In the genomic region with DNA sequence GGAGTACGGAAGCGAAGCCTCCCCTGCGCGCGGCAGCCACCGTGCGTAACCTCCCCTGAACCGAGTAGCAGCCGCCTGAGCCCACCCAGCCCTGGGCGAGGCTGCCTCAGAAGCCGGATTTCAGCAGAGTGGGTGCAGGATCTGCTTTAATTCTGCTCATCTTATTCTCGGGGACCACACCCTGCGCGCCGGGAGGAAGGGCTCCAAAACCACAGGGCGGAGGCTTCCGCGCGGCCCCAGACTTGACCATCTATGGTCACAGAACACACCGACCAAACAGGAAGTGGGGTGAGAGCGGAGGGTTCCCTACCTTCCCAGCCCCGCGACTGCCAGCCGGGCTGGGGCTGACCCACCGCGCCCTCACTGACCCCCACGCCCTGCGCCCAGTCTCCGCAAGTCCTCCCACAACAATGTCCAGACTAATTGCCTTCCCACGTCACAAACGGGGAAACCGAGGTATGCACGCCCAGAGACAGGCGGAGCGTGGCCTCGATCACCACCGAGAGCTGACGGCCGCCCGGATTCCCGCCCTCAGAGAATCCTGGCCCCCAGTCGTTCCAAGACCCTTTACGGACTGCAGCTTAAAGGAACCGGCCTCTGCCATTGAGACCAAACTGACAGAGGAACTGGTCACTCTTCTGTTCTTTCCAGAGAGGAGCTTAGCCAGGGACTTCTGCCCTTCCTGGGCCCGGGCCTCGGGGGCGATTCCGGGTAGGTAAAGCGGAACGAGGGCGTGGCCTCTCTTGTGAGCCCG, we compare ENCODE assay signal across 1 cellular context.
A peak's percentile ranks its signal among the peaks of the same experiment; 100 is the strongest.
TF ChIP-seq lines count a peak whose summit lies in the region.

No MANE protein-coding gene starts in this region.

TF ChIP-seq in HepG2, 621 proteins besides CTCF, POLR2A, EP300 and RAD21 (continued from another document and continues in another):
- TF ChIP-seq, protein P1, sequence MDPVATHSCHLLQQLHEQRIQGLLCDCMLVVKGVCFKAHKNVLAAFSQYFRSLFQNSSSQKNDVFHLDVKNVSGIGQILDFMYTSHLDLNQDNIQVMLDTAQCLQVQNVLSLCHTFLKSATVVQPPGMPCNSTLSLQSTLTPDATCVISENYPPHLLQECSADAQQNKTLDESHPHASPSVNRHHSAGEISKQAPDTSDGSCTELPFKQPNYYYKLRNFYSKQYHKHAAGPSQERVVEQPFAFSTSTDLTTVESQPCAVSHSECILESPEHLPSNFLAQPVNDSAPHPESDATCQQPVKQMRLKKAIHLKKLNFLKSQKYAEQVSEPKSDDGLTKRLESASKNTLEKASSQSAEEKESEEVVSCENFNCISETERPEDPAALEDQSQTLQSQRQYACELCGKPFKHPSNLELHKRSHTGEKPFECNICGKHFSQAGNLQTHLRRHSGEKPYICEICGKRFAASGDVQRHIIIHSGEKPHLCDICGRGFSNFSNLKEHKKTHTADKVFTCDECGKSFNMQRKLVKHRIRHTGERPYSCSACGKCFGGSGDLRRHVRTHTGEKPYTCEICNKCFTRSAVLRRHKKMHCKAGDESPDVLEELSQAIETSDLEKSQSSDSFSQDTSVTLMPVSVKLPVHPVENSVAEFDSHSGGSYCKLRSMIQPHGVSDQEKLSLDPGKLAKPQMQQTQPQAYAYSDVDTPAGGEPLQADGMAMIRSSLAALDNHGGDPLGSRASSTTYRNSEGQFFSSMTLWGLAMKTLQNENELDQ (CRISPR knock-in tag; IDR thresholded peaks at IDR 0.05; ENCODE audit: borderline replicate concordance), result no peak
- TF ChIP-seq XRCC5 (optimal IDR thresholded peaks at IDR 0.05; ENCODE audit: low read length) (no peak), RORA (CRISPR knock-in tag; IDR thresholded peaks at IDR 0.05) (no peak), ATM (IDR thresholded peaks at IDR 0.05; ENCODE audit: borderline replicate concordance) (no peak), ZNF263 (CRISPR knock-in tag; IDR thresholded peaks at IDR 0.05) (0 out of 2 replicates have a peak, but pooled peaks have one; percentile 37), NR1H2 (CRISPR knock-in tag; IDR thresholded peaks at IDR 0.05; ENCODE audit: borderline replicate concordance, low read depth) (no peak), SMAD3 (CRISPR knock-in tag; IDR thresholded peaks at IDR 0.05) (no peak), HNRNPLL (IDR thresholded peaks at IDR 0.05; ENCODE audit: low read depth, low read length, poor library complexity, severe bottlenecking) (peak; percentile 39), NR2F2 (IDR thresholded peaks at IDR 0.05; ENCODE audit: borderline replicate concordance, low read depth) (peak; percentile 19; the same call in 1 of the 2 replicates), ZNF383 (CRISPR knock-in tag; IDR thresholded peaks at IDR 0.05; ENCODE audit: borderline replicate concordance) (no peak), ZSCAN30 (CRISPR knock-in tag; IDR thresholded peaks at IDR 0.05) (no peak), POGZ (CRISPR knock-in tag; IDR thresholded peaks at IDR 0.05) (no peak; the same call in 1 of the 2 replicates), ZNF549 (CRISPR knock-in tag; IDR thresholded peaks at IDR 0.05) (no peak; the same call in 1 of the 2 replicates), BHLHE40 (IDR thresholded peaks at IDR 0.05; ENCODE audit: low read length) (no peak), ARNT2 (CRISPR knock-in tag; IDR thresholded peaks at IDR 0.05; ENCODE audit: low read depth) (peak; percentile 65), ZNF33B (CRISPR knock-in tag; IDR thresholded peaks at IDR 0.05) (no peak), FOXK1 (CRISPR knock-in tag; IDR thresholded peaks at IDR 0.05; ENCODE audit: borderline replicate concordance, low read depth) (no peak; the same call in 1 of the 2 replicates), ZNF777 (CRISPR knock-in tag; IDR thresholded peaks at IDR 0.05) (no peak; the same call in none of the 2 replicates), PHF8 (CRISPR knock-in tag; IDR thresholded peaks at IDR 0.05) (peak; percentile 82), CCAR2 (optimal IDR thresholded peaks at IDR 0.05; ENCODE audit: low read depth, low read length) (no peak), HNRNPL (IDR thresholded peaks at IDR 0.05; ENCODE audit: low read depth, low read length) (no peak), EHMT2 (IDR thresholded peaks at IDR 0.05; ENCODE audit: borderline replicate concordance, low read depth, low read length) (no peak), KDM3A (CRISPR knock-in tag; IDR thresholded peaks at IDR 0.05; ENCODE audit: low read depth) (no peak; the same call in 1 of the 2 replicates), U2AF2 (IDR thresholded peaks at IDR 0.05; ENCODE audit: low read depth, low read length) (no peak), ZNF224 (CRISPR knock-in tag; IDR thresholded peaks at IDR 0.05) (0 out of 2 replicates have a peak, but pooled peaks have one; percentile 51), ZFYVE20 (CRISPR knock-in tag; IDR thresholded peaks at IDR 0.05; ENCODE audit: borderline replicate concordance, low read depth) (no peak), ZNF7 (CRISPR knock-in tag; IDR thresholded peaks at IDR 0.05) (no peak), SOX6 (IDR thresholded peaks at IDR 0.05) (no peak), SOX6 (CRISPR knock-in tag; IDR thresholded peaks at IDR 0.05) (no peak), TRIM24 (CRISPR knock-in tag; IDR thresholded peaks at IDR 0.05) (0 out of 2 replicates have a peak, but pooled peaks have one; percentile 33), ZNF788 (CRISPR knock-in tag; IDR thresholded peaks at IDR 0.05; ENCODE audit: borderline replicate concordance) (no peak)
- TF ChIP-seq, protein P2, sequence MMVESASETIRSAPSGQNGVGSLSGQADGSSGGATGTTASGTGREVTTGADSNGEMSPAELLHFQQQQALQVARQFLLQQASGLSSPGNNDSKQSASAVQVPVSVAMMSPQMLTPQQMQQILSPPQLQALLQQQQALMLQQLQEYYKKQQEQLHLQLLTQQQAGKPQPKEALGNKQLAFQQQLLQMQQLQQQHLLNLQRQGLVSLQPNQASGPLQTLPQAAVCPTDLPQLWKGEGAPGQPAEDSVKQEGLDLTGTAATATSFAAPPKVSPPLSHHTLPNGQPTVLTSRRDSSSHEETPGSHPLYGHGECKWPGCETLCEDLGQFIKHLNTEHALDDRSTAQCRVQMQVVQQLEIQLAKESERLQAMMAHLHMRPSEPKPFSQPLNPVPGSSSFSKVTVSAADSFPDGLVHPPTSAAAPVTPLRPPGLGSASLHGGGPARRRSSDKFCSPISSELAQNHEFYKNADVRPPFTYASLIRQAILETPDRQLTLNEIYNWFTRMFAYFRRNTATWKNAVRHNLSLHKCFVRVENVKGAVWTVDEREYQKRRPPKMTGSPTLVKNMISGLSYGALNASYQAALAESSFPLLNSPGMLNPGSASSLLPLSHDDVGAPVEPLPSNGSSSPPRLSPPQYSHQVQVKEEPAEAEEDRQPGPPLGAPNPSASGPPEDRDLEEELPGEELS (CRISPR knock-in tag; IDR thresholded peaks at IDR 0.05), result 0 out of 2 replicates have a peak, but pooled peaks have one; percentile 12
- TF ChIP-seq, protein P3, sequence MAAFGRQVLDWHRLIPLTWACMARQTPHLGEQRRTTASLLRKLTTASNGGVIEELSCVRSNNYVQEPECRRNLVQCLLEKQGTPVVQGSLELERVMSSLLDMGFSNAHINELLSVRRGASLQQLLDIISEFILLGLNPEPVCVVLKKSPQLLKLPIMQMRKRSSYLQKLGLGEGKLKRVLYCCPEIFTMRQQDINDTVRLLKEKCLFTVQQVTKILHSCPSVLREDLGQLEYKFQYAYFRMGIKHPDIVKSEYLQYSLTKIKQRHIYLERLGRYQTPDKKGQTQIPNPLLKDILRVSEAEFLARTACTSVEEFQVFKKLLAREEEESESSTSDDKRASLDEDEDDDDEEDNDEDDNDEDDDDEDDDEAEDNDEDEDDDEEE (CRISPR knock-in tag; IDR thresholded peaks at IDR 0.05), result peak; percentile 50; the same call in 1 of the 2 replicates
- TF ChIP-seq, protein P4, sequence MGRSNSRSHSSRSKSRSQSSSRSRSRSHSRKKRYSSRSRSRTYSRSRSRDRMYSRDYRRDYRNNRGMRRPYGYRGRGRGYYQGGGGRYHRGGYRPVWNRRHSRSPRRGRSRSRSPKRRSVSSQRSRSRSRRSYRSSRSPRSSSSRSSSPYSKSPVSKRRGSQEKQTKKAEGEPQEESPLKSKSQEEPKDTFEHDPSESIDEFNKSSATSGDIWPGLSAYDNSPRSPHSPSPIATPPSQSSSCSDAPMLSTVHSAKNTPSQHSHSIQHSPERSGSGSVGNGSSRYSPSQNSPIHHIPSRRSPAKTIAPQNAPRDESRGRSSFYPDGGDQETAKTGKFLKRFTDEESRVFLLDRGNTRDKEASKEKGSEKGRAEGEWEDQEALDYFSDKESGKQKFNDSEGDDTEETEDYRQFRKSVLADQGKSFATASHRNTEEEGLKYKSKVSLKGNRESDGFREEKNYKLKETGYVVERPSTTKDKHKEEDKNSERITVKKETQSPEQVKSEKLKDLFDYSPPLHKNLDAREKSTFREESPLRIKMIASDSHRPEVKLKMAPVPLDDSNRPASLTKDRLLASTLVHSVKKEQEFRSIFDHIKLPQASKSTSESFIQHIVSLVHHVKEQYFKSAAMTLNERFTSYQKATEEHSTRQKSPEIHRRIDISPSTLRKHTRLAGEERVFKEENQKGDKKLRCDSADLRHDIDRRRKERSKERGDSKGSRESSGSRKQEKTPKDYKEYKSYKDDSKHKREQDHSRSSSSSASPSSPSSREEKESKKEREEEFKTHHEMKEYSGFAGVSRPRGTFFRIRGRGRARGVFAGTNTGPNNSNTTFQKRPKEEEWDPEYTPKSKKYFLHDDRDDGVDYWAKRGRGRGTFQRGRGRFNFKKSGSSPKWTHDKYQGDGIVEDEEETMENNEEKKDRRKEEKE (IDR thresholded peaks at IDR 0.05), result no peak
- TF ChIP-seq, protein P5, sequence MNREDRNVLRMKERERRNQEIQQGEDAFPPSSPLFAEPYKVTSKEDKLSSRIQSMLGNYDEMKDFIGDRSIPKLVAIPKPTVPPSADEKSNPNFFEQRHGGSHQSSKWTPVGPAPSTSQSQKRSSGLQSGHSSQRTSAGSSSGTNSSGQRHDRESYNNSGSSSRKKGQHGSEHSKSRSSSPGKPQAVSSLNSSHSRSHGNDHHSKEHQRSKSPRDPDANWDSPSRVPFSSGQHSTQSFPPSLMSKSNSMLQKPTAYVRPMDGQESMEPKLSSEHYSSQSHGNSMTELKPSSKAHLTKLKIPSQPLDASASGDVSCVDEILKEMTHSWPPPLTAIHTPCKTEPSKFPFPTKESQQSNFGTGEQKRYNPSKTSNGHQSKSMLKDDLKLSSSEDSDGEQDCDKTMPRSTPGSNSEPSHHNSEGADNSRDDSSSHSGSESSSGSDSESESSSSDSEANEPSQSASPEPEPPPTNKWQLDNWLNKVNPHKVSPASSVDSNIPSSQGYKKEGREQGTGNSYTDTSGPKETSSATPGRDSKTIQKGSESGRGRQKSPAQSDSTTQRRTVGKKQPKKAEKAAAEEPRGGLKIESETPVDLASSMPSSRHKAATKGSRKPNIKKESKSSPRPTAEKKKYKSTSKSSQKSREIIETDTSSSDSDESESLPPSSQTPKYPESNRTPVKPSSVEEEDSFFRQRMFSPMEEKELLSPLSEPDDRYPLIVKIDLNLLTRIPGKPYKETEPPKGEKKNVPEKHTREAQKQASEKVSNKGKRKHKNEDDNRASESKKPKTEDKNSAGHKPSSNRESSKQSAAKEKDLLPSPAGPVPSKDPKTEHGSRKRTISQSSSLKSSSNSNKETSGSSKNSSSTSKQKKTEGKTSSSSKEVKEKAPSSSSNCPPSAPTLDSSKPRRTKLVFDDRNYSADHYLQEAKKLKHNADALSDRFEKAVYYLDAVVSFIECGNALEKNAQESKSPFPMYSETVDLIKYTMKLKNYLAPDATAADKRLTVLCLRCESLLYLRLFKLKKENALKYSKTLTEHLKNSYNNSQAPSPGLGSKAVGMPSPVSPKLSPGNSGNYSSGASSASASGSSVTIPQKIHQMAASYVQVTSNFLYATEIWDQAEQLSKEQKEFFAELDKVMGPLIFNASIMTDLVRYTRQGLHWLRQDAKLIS (CRISPR knock-in tag; IDR thresholded peaks at IDR 0.05), result peak; percentile 60; the same call in 1 of the 2 replicates
- TF ChIP-seq, protein P6, sequence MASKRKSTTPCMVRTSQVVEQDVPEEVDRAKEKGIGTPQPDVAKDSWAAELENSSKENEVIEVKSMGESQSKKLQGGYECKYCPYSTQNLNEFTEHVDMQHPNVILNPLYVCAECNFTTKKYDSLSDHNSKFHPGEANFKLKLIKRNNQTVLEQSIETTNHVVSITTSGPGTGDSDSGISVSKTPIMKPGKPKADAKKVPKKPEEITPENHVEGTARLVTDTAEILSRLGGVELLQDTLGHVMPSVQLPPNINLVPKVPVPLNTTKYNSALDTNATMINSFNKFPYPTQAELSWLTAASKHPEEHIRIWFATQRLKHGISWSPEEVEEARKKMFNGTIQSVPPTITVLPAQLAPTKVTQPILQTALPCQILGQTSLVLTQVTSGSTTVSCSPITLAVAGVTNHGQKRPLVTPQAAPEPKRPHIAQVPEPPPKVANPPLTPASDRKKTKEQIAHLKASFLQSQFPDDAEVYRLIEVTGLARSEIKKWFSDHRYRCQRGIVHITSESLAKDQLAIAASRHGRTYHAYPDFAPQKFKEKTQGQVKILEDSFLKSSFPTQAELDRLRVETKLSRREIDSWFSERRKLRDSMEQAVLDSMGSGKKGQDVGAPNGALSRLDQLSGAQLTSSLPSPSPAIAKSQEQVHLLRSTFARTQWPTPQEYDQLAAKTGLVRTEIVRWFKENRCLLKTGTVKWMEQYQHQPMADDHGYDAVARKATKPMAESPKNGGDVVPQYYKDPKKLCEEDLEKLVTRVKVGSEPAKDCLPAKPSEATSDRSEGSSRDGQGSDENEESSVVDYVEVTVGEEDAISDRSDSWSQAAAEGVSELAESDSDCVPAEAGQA (IDR thresholded peaks at IDR 0.05; ENCODE audit: low read depth), result 0 out of 2 replicates have a peak, but pooled peaks have one; percentile 21
- TF ChIP-seq, protein P6 (CRISPR knock-in tag; IDR thresholded peaks at IDR 0.05; ENCODE audit: borderline replicate concordance), result no peak
- TF ChIP-seq, protein P7, sequence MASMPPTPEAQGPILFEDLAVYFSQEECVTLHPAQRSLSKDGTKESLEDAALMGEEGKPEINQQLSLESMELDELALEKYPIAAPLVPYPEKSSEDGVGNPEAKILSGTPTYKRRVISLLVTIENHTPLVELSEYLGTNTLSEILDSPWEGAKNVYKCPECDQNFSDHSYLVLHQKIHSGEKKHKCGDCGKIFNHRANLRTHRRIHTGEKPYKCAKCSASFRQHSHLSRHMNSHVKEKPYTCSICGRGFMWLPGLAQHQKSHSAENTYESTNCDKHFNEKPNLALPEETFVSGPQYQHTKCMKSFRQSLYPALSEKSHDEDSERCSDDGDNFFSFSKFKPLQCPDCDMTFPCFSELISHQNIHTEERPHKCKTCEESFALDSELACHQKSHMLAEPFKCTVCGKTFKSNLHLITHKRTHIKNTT (CRISPR knock-in tag; IDR thresholded peaks at IDR 0.05), result no peak
